ENCODE assay signal across 8 cellular contexts in the genomic region with DNA sequence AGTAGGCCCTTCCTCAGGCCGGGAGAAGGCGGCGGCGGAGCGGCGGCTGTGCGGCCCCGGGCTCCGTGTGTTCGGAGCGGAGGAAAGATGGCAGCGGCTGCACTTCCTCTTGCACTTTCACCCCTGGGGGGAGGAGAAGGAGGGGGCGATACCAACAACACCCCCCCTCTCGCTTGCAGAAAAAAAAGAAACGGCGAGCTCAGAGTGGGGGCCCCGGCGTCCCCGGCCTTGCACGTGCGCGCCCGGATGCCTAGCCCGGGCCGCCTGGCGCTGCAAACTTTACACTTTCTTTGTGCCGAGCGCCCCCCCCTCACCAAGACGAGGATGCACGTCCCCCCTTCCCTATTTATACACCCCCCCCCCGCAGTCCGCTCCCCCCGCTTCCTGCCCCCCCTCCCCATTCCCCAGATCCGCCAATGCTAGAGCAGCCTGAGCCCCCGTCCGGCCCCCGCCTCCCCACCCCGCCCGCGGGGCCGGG. TPM values are rescaled to one million over a fixed set of nuclear protein-coding genes. Genes with fewer than 3 reads are reported as not detected.
A peak's percentile ranks its signal among the peaks of the same experiment; 100 is the strongest.
DNase-seq lines count a peak whose midpoint lies in the region; ATAC-seq and TF ChIP-seq lines count a peak whose summit lies in the region.

A gene with protein sequence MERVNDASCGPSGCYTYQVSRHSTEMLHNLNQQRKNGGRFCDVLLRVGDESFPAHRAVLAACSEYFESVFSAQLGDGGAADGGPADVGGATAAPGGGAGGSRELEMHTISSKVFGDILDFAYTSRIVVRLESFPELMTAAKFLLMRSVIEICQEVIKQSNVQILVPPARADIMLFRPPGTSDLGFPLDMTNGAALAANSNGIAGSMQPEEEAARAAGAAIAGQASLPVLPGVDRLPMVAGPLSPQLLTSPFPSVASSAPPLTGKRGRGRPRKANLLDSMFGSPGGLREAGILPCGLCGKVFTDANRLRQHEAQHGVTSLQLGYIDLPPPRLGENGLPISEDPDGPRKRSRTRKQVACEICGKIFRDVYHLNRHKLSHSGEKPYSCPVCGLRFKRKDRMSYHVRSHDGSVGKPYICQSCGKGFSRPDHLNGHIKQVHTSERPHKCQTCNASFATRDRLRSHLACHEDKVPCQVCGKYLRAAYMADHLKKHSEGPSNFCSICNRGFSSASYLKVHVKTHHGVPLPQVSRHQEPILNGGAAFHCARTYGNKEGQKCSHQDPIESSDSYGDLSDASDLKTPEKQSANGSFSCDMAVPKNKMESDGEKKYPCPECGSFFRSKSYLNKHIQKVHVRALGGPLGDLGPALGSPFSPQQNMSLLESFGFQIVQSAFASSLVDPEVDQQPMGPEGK (minus strand): TSS at position 92 of the 478 bp plus-strand sequence. CDS start 744 bp downstream, outside the sequence.

- H3K27me3 Mint-ChIP-seq in activated T-cell treated with anti-CD3 and anti-CD28 coated beads, Interleukin-2, amount 50 U/mL, for 72 hours (ENCODE audit: low read depth) = no peaks in the 10 kb centered on the region
- H3K27me3 Mint-ChIP-seq in naive thymus-derived CD8-positive, alpha-beta T cell = no peaks in the 10 kb centered on the region

- H3K27ac ChIP-seq in OCI-LY3 (ENCODE audit: low read length) = peak within 1 kb of the TSS; percentile 75

- ATAC-seq in GM18867 (IDR thresholded peaks at IDR 0.05; ENCODE audit: unreplicated experiment) = peak; percentile 40
- peak; percentile 61 to 69 for ATAC-seq in activated T-cell treated with anti-CD3 and anti-CD28 coated beads, Interleukin-2, amount 50 U/mL, for 72 hours (replicated peaks in 1 of 2)
- ATAC-seq in naive thymus-derived CD8-positive, alpha-beta T cell = peak; percentile 60 to 66
- peak; percentile 34 for ATAC-seq in stimulated activated naive CD8-positive, alpha-beta T cell treated with anti-CD3 and anti-CD28 coated beads, Interleukin-15, Interleukin-2, amounts not matched to agents 100 U/mL and 50 U/mL, for 24 hours

- peak within 1 kb of the TSS; percentile 86 for H3K9ac ChIP-seq in OCI-LY3 (ENCODE audit: low read length)

- in situ Hi-C loops in ACHN (cut with HindIII; ENCODE audit: low pct_ligation_motif_present, low pct_unique_long_range_greater_than_20kb, low sequenced_read_pairs) = no loop called here

- no peaks in the 10 kb centered on the region for H3K27me3 ChIP-seq in OCI-LY3 (ENCODE audit: low read depth, low read length)

- peaks cover 54% of the 10 kb centered on the region for H3K79me2 ChIP-seq in OCI-LY3 (ENCODE audit: low read length)

- peak within 1 kb of the TSS; percentile 77 for H3K4me3 ChIP-seq in OCI-LY3 (ENCODE audit: low read length)
- peak within 1 kb of the TSS; percentile 55 for H3K4me3 ChIP-seq in fibroblast of mammary gland (ENCODE audit: control insufficient read depth, low read depth, low read length)

- peak within 1 kb of the TSS; percentile 89 to 97 for H3K4me3 Mint-ChIP-seq in activated T-cell treated with anti-CD3 and anti-CD28 coated beads, Interleukin-2, amount 50 U/mL, for 72 hours
- peak within 1 kb of the TSS; percentile 88 to 96 (median 91) for H3K4me3 Mint-ChIP-seq in naive thymus-derived CD8-positive, alpha-beta T cell

- peak within 1 kb of the TSS; percentile 60 for H3K27ac Mint-ChIP-seq in activated T-cell treated with anti-CD3 and anti-CD28 coated beads, Interleukin-2, amount 50 U/mL, for 72 hours
- H3K27ac Mint-ChIP-seq in naive thymus-derived CD8-positive, alpha-beta T cell = peak within 1 kb of the TSS; percentile 82 to 97 (median 92)

- DNase-seq in ACHN = peak; percentile 80
- DNase-seq in HK-2 (ENCODE audit: unreplicated experiment) = peak; percentile 70
- DNase-seq in activated T-cell treated with anti-CD3 and anti-CD28 coated beads, Interleukin-2, amount 50 U/mL, for 72 hours = peak in 1 of 2 donors; percentile 77
- peak; percentile 71 for DNase-seq in fibroblast of mammary gland (ENCODE audit: low read depth)
- DNase-seq in naive thymus-derived CD8-positive, alpha-beta T cell = peak; percentile 70 to 95 (median 86)
- peak; percentile 77 for DNase-seq in stimulated activated naive CD8-positive, alpha-beta T cell treated with anti-CD3 and anti-CD28 coated beads, Interleukin-15, Interleukin-2, amounts not matched to agents 100 U/mL and 50 U/mL, for 24 hours

- peak within 1 kb of the TSS; percentile 48; the same call in 1 of the 2 replicates for H2AFZ ChIP-seq in OCI-LY3 (ENCODE audit: low read depth, low read length)

- POLR2A ChIA-PET in naive thymus-derived CD8-positive, alpha-beta T cell (lab: Charles Lee) = interaction anchor here (0.6 to 14.2 kb wide), 29 partner anchors 9 to 1792 kb away, joined by 3 to 352 read pairs (median 4); a partner anchor contains a TSS

- peaks cover 39% of the 10 kb centered on the region for H3K36me3 ChIP-seq in OCI-LY3 (replicated peaks; ENCODE audit: low read depth, low read length)

- H3K9me3 Mint-ChIP-seq in activated T-cell treated with anti-CD3 and anti-CD28 coated beads, Interleukin-2, amount 50 U/mL, for 72 hours = no peaks in the 10 kb centered on the region
- no peaks in the 10 kb centered on the region for H3K9me3 Mint-ChIP-seq in naive thymus-derived CD8-positive, alpha-beta T cell

- TF ChIP-seq CTCF in OCI-LY3 (IDR thresholded peaks at IDR 0.05; ENCODE audit: low read depth, low read length) (no peak), fibroblast of mammary gland (conservative IDR thresholded peaks at IDR 0.05; ENCODE audit: control insufficient read depth, insufficient read depth, low read depth, low read length) (no peak)

- peaks cover 44% of the 10 kb centered on the region for H4K20me1 ChIP-seq in OCI-LY3 (ENCODE audit: insufficient read depth, low read length)

- H3K9me3 ChIP-seq in OCI-LY3 (ENCODE audit: insufficient read depth, low read length) = no peaks in the 10 kb centered on the region

- peaks cover 25% of the 10 kb centered on the region for H3K4me1 ChIP-seq in OCI-LY3 (ENCODE audit: low read length)

- H3K36me3 Mint-ChIP-seq in activated T-cell treated with anti-CD3 and anti-CD28 coated beads, Interleukin-2, amount 50 U/mL, for 72 hours (ENCODE audit: insufficient read depth in 2 of 2) = peaks cover 0 to 10% of the 10 kb centered on the region in 2 donors
- peaks cover 0 to 24% (median 5%) of the 10 kb centered on the region in 3 donors for H3K36me3 Mint-ChIP-seq in naive thymus-derived CD8-positive, alpha-beta T cell

- H3K4me2 ChIP-seq in OCI-LY3 (ENCODE audit: low read length) = peak within 1 kb of the TSS; percentile 90

- H3K4me1 Mint-ChIP-seq in activated T-cell treated with anti-CD3 and anti-CD28 coated beads, Interleukin-2, amount 50 U/mL, for 72 hours (ENCODE audit: low read depth) = peaks cover 41% of the 10 kb centered on the region
- peaks cover 22 to 49% (median 45%) of the 10 kb centered on the region in 4 donors for H3K4me1 Mint-ChIP-seq in naive thymus-derived CD8-positive, alpha-beta T cell

RNA-seq across cellular contexts. Expression of the gene that starts here (rescaled TPM):
- 10 to 100 TPM; 22.9 to 26.4 TPM for total RNA-seq in activated T-cell treated with anti-CD3 and anti-CD28 coated beads, Interleukin-2, amount 50 U/mL, for 72 hours
- 10 to 100 TPM; 66.9 to 70.6 TPM for total RNA-seq in naive thymus-derived CD8-positive, alpha-beta T cell
- polyA plus RNA-seq in naive thymus-derived CD8-positive, alpha-beta T cell = 10 to 100 TPM; 17.8 to 34.2 (median 19.0) TPM
